ENCODE assay signal across 8 cellular contexts in the genomic region with DNA sequence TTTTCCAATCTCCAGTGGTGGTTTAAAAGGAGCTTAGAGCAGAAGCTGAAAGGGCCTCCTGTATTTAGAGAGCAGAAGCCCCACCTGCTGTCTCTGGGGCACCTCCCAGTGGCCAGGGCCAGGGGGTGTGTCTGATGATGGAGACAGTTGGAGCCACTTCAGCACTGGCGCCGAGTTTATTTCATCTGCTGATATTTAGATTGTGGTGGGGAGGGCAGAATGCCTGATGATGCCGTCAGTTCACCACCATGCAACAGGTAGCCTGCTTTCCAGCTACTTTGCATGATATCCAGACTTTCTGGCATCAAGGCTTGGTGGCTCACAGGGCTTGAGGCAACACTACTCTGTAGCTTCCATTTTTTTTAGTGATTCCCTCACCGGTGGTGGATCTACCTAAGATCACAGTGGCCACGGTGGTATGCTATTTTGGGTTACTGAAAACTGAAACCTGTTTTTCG.
A peak's percentile ranks its signal among the peaks of the same experiment; 100 is the strongest.
DNase-seq lines count a peak whose midpoint lies in the region; ATAC-seq, FAIRE-seq and TF ChIP-seq lines count a peak whose summit lies in the region.

No MANE protein-coding gene starts in this region.

- H3K36me3 Mint-ChIP-seq in chondrocyte (ENCODE audit: low read depth): no peaks in the 10 kb centered on the region

- ATAC-seq in Panc1 (no peak), left lung (peak; percentile 94), GM21423 (IDR thresholded peaks at IDR 0.05; ENCODE audit: unreplicated experiment) (no peak)
- ATAC-seq in stimulated activated naive CD8-positive, alpha-beta T cell treated with anti-CD3 and anti-CD28 coated beads, Interleukin-15, Interleukin-2, amounts not matched to agents 100 U/mL and 50 U/mL, for 24 hours: peak; percentile 49

- DNase-seq in AG10803 (ENCODE audit: low read depth) (peak; percentile 40), HTR-8/SVneo (ENCODE audit: insufficient read length, low spot score) (peak; percentile 17), Panc1 (ENCODE audit: low read depth, low spot score) (no peak), chondrocyte (ENCODE audit: low spot score) (no peak), left lung (peak; percentile 59 to 81), NCI-H128 (lab: John Stamatoyannopoulos, UW; ENCODE audit: unreplicated experiment) (no peak)
- DNase-seq in stimulated activated naive CD8-positive, alpha-beta T cell treated with anti-CD3 and anti-CD28 coated beads, Interleukin-15, Interleukin-2, amounts not matched to agents 100 U/mL and 50 U/mL, for 24 hours: peak; percentile 37

- POLR2A ChIA-PET in Panc1 (lab: Charles Lee): no interaction called here

- TF ChIP-seq CTCF in AG10803 (conservative IDR thresholded peaks at IDR 0.05; ENCODE audit: low read length): peak; percentile 37
- peak; percentile 3 for TF ChIP-seq CTCF in Panc1 (IDR thresholded peaks at IDR 0.05)
- TF ChIP-seq CTCF in chondrocyte (IDR thresholded peaks at IDR 0.05): peak; percentile 66
- no peak for TF ChIP-seq CTCF in left lung (IDR thresholded peaks at IDR 0.05)

- CTCF ChIA-PET in Panc1 (lab: Charles Lee): interaction anchor here (0.6 to 0.7 kb wide), 2 partner anchors 125 to 413 kb away, joined by 3 to 6 read pairs; no protein-coding TSS in a partner anchor

- H3K4me3 ChIP-seq in AG10803 (ENCODE audit: low read length) (peak overlapping the region; percentile 3; the same call in 1 of the 2 replicates), Panc1 (ENCODE audit: low read depth in 2 of 2, low read length in 2 of 2) (no peak overlapping the region), left lung (no peak overlapping the region)

- no TSS peak for BruUV-seq in Panc1 (replicated peaks; lab: Mats Ljungman, UMichigan)

- FAIRE-seq in HTR-8/SVneo (lab: Jason Lieb, UNC): no peak

- in situ Hi-C loops in Panc1 (cut with HindIII; ENCODE audit: low pct_unique_long_range_greater_than_20kb, low sequenced_read_pairs): no loop called here

- H3K4me3 Mint-ChIP-seq in chondrocyte (ENCODE audit: unreplicated experiment): peak overlapping the region; percentile 69

- intact Hi-C loops in Panc1 (cut with micrococcal nuclease; ENCODE audit: unreplicated experiment) (no loop called here), left lung (cut with DNase I) (no loop called here)

- H3K27me3 Mint-ChIP-seq in chondrocyte (ENCODE audit: low read depth): no peaks in the 10 kb centered on the region

- H3K27ac ChIP-seq in Panc1 (ENCODE audit: low read length) (peak overlapping the region; percentile 61; the same call in 1 of the 2 replicates), left lung (peak overlapping the region; percentile 28 to 71)

- H3K27me3 ChIP-seq in Panc1 (ENCODE audit: control insufficient read depth, insufficient read depth, low read length) (no peaks in the 10 kb centered on the region), left lung (no peaks in the 10 kb centered on the region)

- H3K36me3 ChIP-seq in Panc1 (ENCODE audit: control insufficient read depth, insufficient read depth, low read length): no peaks in the 10 kb centered on the region
- H3K36me3 ChIP-seq in left lung: no peaks in the 10 kb centered on the region

- peaks cover 27% of the 10 kb centered on the region for H3K4me1 Mint-ChIP-seq in chondrocyte (ENCODE audit: low read depth)

- H3K4me1 ChIP-seq in Panc1 (ENCODE audit: control insufficient read depth, insufficient read depth, low read length) (peaks cover 7% of the 10 kb centered on the region), left lung (peaks cover 0 to 3% of the 10 kb centered on the region in 2 donors)

- H3K9me3 ChIP-seq in Panc1 (ENCODE audit: control insufficient read depth, insufficient read depth, low read depth, low read length): no peaks in the 10 kb centered on the region
- no peaks in the 10 kb centered on the region for H3K9me3 ChIP-seq in left lung

- no peaks in the 10 kb centered on the region for H3K9me3 Mint-ChIP-seq in chondrocyte (ENCODE audit: low read depth)

- H3K27ac Mint-ChIP-seq in chondrocyte (ENCODE audit: unreplicated experiment): peak overlapping the region; percentile 94

Comparison
In these comparisons a context has a peak if more than half of its experiments do, and no peak if none do; other contexts are left out.
1. DNase-seq: peak in AG10803 (single experiment), HTR-8/SVneo (single experiment), left lung (2 of 2) and stimulated activated naive CD8-positive, alpha-beta T cell treated with anti-CD3 and anti-CD28 coated beads, Interleukin-15, Interleukin-2, amounts not matched to agents 100 U/mL and 50 U/mL, for 24 hours (single experiment); none in Panc1 (single experiment), chondrocyte (single experiment) and NCI-H128 (single experiment).
2. CTCF ChIP-seq: peak in AG10803 (single experiment), Panc1 (single experiment) and chondrocyte (single experiment); none in left lung (0 of 2).
3. ATAC-seq: peak in left lung (single experiment) and stimulated activated naive CD8-positive, alpha-beta T cell treated with anti-CD3 and anti-CD28 coated beads, Interleukin-15, Interleukin-2, amounts not matched to agents 100 U/mL and 50 U/mL, for 24 hours (single experiment); none in Panc1 (single experiment) and GM21423 (single experiment).